Comparison of ENCODE assay signal across 20 cellular contexts in the genomic region with DNA sequence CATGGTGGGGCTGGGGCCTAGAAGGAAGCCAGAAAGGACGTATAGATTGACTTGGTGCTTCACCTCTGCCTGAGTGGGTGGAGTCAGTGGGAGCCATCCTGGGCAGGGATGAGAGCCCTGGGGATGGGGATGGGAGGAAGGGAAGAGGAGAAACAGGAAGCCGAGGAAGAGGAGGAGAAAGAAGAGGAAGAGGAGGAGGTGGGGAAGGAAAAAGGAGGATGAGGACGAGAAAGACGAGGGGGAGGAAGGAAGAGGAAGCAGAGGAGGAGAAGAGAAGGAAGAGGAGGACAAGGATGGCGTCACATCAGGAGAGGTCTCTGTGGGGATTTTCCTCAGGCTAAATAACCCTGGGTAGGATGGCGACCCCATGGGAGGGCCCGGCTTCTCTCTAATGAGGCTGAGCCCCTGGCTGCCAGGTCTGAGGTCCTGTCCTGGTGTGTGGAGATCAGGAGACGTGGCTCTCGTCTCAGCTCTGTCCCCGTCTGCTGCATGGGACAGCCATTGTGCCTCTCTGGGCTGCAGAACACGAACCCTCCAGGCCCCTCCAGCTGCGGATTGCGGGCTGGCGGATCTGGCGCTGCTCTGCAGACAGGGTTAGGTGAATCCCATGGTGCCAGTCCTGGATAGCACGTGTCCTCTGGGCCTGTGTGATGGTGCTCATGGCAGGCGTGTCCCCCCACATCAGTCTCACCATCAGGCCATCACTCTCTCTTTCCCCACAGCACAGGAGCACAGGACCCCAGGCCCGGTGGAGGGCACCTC. TPM values are rescaled to one million over a fixed set of nuclear protein-coding genes. Genes with fewer than 3 reads are reported as not detected.
DNase-seq lines count a peak whose midpoint lies in the region; ATAC-seq and TF ChIP-seq lines count a peak whose summit lies in the region.
"Had no signal": no experiment of that assay in that cellular context is flagged by ENCODE, and none has a peak within 500 bp of the region (broad histone marks: within the 10 kb centered on the region; RNA-seq: fewer than 3 reads in every experiment).

No MANE protein-coding gene starts in this region.

- no peak overlapping the region for H3K4me3 ChIP-seq in HEK293 (ENCODE audit: low read depth, low read length)
- no peak overlapping the region for H3K4me3 ChIP-seq in left lung
- H3K4me3 ChIP-seq in H7 (ENCODE audit: insufficient read depth, low read depth, low read length) = no peak overlapping the region
- H3K4me3 ChIP-seq: A549, GM23338, Peyer's patch had no signal

- intact Hi-C loops in left lung (cut with DNase I) = no loop called here

- H3K27me3 ChIP-seq in left lung (no peaks in the 10 kb centered on the region), H7 (ENCODE audit: control insufficient read depth, insufficient read depth, low read length) (no peaks in the 10 kb centered on the region)
- H3K27me3 ChIP-seq: Peyer's patch had no signal

- H3K27ac Mint-ChIP-seq in activated naive CD4-positive, alpha-beta T cell treated with anti-CD3 and anti-CD28 coated beads, Interleukin-2, amount 50 U/mL, for 72 hours = peak overlapping the region; percentile 69 to 75
- H3K27ac Mint-ChIP-seq in activated naive CD4-positive, alpha-beta T cell treated with anti-CD3 and anti-CD28 coated beads, Interleukin-2, amount 10 ng/mL, durations not matched to agents 7 days and 5 days = no peak overlapping the region
- peak overlapping the region; percentile 37 for H3K27ac Mint-ChIP-seq in stimulated activated naive B cell treated with anti-CD40 and anti-IgM and Interleukin-4, amounts not matched to agents 10 μg/mL and 1 μg/mL and 100 μg/mL, for 72 hours
- H3K27ac Mint-ChIP-seq: CD4-positive, alpha-beta T cell; GM23338 had no signal

- H3K9me3 ChIP-seq in HEK293 (ENCODE audit: control insufficient read depth, insufficient read depth, low read depth, low read length) (no peaks in the 10 kb centered on the region), left lung (no peaks in the 10 kb centered on the region)
- H3K9me3 ChIP-seq: Peyer's patch had no signal

- CTCF ChIA-PET in activated naive CD4-positive, alpha-beta T cell treated with anti-CD3 and anti-CD28 coated beads, Interleukin-2, amount 10 ng/mL, durations not matched to agents 7 days and 5 days (lab: Charles Lee) = no interaction called here
- CTCF ChIA-PET in HEK293 (lab: Yijun Ruan, JAX) = no interaction called here

- TF ChIP-seq CTCF in HEK293 (tag by site-specific recombination; IDR thresholded peaks at IDR 0.05) (no peak), left lung (IDR thresholded peaks at IDR 0.05) (no peak)

- H3K4me1 ChIP-seq in HEK293 (ENCODE audit: control insufficient read depth, insufficient read depth, low read length) = no peaks in the 10 kb centered on the region
- peaks cover 16 to 17% of the 10 kb centered on the region in 2 donors for H3K4me1 ChIP-seq in left lung

- H3K4me3 Mint-ChIP-seq in activated naive CD4-positive, alpha-beta T cell treated with anti-CD3 and anti-CD28 coated beads, Interleukin-2, amount 10 ng/mL, durations not matched to agents 7 days and 5 days = no peak overlapping the region
- H3K4me3 Mint-ChIP-seq in stimulated activated naive B cell treated with anti-CD40 and anti-IgM and Interleukin-4, amounts not matched to agents 10 μg/mL and 1 μg/mL and 100 μg/mL, for 72 hours = no peak overlapping the region
- H3K4me3 Mint-ChIP-seq: CD4-positive, alpha-beta T cell; GM23338 had no signal

- H3K9me3 Mint-ChIP-seq in activated naive CD4-positive, alpha-beta T cell treated with anti-CD3 and anti-CD28 coated beads, Interleukin-2, amount 50 U/mL, for 72 hours = no peaks in the 10 kb centered on the region
- no peaks in the 10 kb centered on the region for H3K9me3 Mint-ChIP-seq in activated naive CD4-positive, alpha-beta T cell treated with anti-CD3 and anti-CD28 coated beads, Interleukin-2, amount 10 ng/mL, durations not matched to agents 7 days and 5 days
- peaks cover 0 to 3% of the 10 kb centered on the region in 2 donors for H3K9me3 Mint-ChIP-seq in stimulated activated naive B cell treated with anti-CD40 and anti-IgM and Interleukin-4, amounts not matched to agents 10 μg/mL and 1 μg/mL and 100 μg/mL, for 72 hours
- H3K9me3 Mint-ChIP-seq: CD4-positive, alpha-beta T cell had no signal

- no peak overlapping the region for H3K27ac ChIP-seq in HEK293 (ENCODE audit: extremely low read depth, low read depth, low read length)
- H3K27ac ChIP-seq in left lung = peak overlapping the region; percentile 19 to 37
- H3K27ac ChIP-seq: A549, Peyer's patch had no signal

- no peaks in the 10 kb centered on the region for H3K4me1 Mint-ChIP-seq in activated naive CD4-positive, alpha-beta T cell treated with anti-CD3 and anti-CD28 coated beads, Interleukin-2, amount 10 ng/mL, durations not matched to agents 7 days and 5 days
- no peaks in the 10 kb centered on the region for H3K4me1 Mint-ChIP-seq in stimulated activated naive B cell treated with anti-CD40 and anti-IgM and Interleukin-4, amounts not matched to agents 10 μg/mL and 1 μg/mL and 100 μg/mL, for 72 hours

- H3K36me3 Mint-ChIP-seq in activated naive CD4-positive, alpha-beta T cell treated with anti-CD3 and anti-CD28 coated beads, Interleukin-2, amount 50 U/mL, for 72 hours = peaks cover 11 to 15% of the 10 kb centered on the region in 2 donors
- peaks cover 22% of the 10 kb centered on the region for H3K36me3 Mint-ChIP-seq in activated naive CD4-positive, alpha-beta T cell treated with anti-CD3 and anti-CD28 coated beads, Interleukin-2, amount 10 ng/mL, durations not matched to agents 7 days and 5 days
- H3K36me3 Mint-ChIP-seq in stimulated activated naive B cell treated with anti-CD40 and anti-IgM and Interleukin-4, amounts not matched to agents 10 μg/mL and 1 μg/mL and 100 μg/mL, for 72 hours = peaks cover 56 to 68% of the 10 kb centered on the region in 2 donors

- no peak for ATAC-seq in activated naive CD4-positive, alpha-beta T cell treated with anti-CD3 and anti-CD28 coated beads, Interleukin-2, amount 50 U/mL, for 72 hours
- no peak for ATAC-seq in left lung
- no peak for ATAC-seq in stimulated activated naive B cell treated with anti-CD40 and anti-IgM and Interleukin-4, amounts not matched to agents 10 μg/mL and 1 μg/mL and 100 μg/mL, for 72 hours (replicated peaks)
- ATAC-seq: A549, GM23338 had no signal

- H3K27me3 Mint-ChIP-seq in activated naive CD4-positive, alpha-beta T cell treated with anti-CD3 and anti-CD28 coated beads, Interleukin-2, amount 10 ng/mL, durations not matched to agents 7 days and 5 days = no peaks in the 10 kb centered on the region
- H3K27me3 Mint-ChIP-seq in stimulated activated naive B cell treated with anti-CD40 and anti-IgM and Interleukin-4, amounts not matched to agents 10 μg/mL and 1 μg/mL and 100 μg/mL, for 72 hours = no peaks in the 10 kb centered on the region
- H3K27me3 Mint-ChIP-seq: CD4-positive, alpha-beta T cell had no signal

- H3K36me3 ChIP-seq in HEK293 (ENCODE audit: control insufficient read depth in 2 of 2, insufficient read depth in 1 of 2, low read length in 2 of 2) = peaks cover 0 to 13% of the 10 kb centered on the region in 2 experiments; a peak in 1 of 3 replicates
- peaks cover 0 to 51% of the 10 kb centered on the region in 2 donors for H3K36me3 ChIP-seq in left lung
- H3K36me3 ChIP-seq in H7 (replicated peaks; ENCODE audit: control insufficient read depth, insufficient read depth, low read length) = no peaks in the 10 kb centered on the region; the same call in 1 of the 2 replicates

- no peak for DNase-seq in activated naive CD4-positive, alpha-beta T cell treated with anti-CD3 and anti-CD28 coated beads, Interleukin-2, amount 50 U/mL, for 72 hours (ENCODE audit: low spot score in 2 of 2)
- no peak for DNase-seq in activated naive CD4-positive, alpha-beta T cell treated with anti-CD3 and anti-CD28 coated beads, Interleukin-2, amount 10 ng/mL, durations not matched to agents 7 days and 5 days
- no peak for DNase-seq in left lung
- no peak for DNase-seq in stimulated activated naive B cell treated with anti-CD40 and anti-IgM and Interleukin-4, amounts not matched to agents 10 μg/mL and 1 μg/mL and 100 μg/mL, for 72 hours
- no peak for DNase-seq in dermis blood vessel endothelial cell
- no peak for DNase-seq in H7
- DNase-seq: AML-193; CD4-positive, alpha-beta T cell; EL; Karpas-422; NCI-H1105 treated with DMSO at 0.1 percent for 48 hours; NCI-H1694 treated with DMSO at 0.1 percent for 48 hours; NCI-H2107; NCI-H2227 treated with DMSO at 0.1 percent for 48 hours; NCI-H524; Peyer's patch; SHP77 had no signal

- POLR2A ChIA-PET in HEK293 (lab: Yijun Ruan, JAX) = no interaction called here

TF ChIP-seq in HEK293, 187 proteins besides CTCF, POLR2A, EP300 and RAD21 (continues in another document):
- no peak for TF ChIP-seq ZNF791 (tag by site-specific recombination; IDR thresholded peaks at IDR 0.05)
- TF ChIP-seq ZNF302 (tag by site-specific recombination; IDR thresholded peaks at IDR 0.05; ENCODE audit: low read depth) = no peak
- TF ChIP-seq ZFHX2 (tag by site-specific recombination; conservative IDR thresholded peaks at IDR 0.05) = 0 out of 2 replicates have a peak, but pooled peaks have one; percentile 10
- peak; percentile 76; the same call in 1 of the 2 replicates for TF ChIP-seq EGR2 (tag by site-specific recombination; IDR thresholded peaks at IDR 0.05; ENCODE audit: low read depth)
- TF ChIP-seq ZNF513 (tag by site-specific recombination; IDR thresholded peaks at IDR 0.05) = peak; percentile 63
- TF ChIP-seq ZNF341 (tag by site-specific recombination; IDR thresholded peaks at IDR 0.05; ENCODE audit: low read depth) = no peak
- no peak for TF ChIP-seq ZNF544 (tag by site-specific recombination; IDR thresholded peaks at IDR 0.05)
- no peak for TF ChIP-seq ZNF514 (tag by site-specific recombination; IDR thresholded peaks at IDR 0.05)
- 0 out of 2 replicates have a peak, but pooled peaks have one; percentile 17 for TF ChIP-seq ZNF366 (tag by site-specific recombination; conservative IDR thresholded peaks at IDR 0.05)
- TF ChIP-seq ZNF433 (tag by site-specific recombination; IDR thresholded peaks at IDR 0.05; ENCODE audit: low read depth) = no peak

RNA-seq across cellular contexts. Expression of gene MTSS2, which starts 35.5 kb away (rescaled TPM):
- total RNA-seq in activated naive CD4-positive, alpha-beta T cell treated with anti-CD3 and anti-CD28 coated beads, Interleukin-2, amount 50 U/mL, for 72 hours = 1 to 10 TPM in 1 of 2 donors, under 1 TPM in 1; 0.82 to 1.8 TPM
- total RNA-seq in left lung (10 to 100 TPM; 58.1 to 96.3 TPM), dermis blood vessel endothelial cell (19.9 and 20.6 TPM in 2 replicates)
- total RNA-seq in H7 (2014; rRNA removed; shearing (Covaris generic)) = 30.7 and 44.8 TPM in 2 replicates
